2 cellular contexts compared by ENCODE assay signal in genomic region chr1:203309115-203309429, GRCh38.
TF ChIP-seq lines count a peak whose summit lies in the region.

No MANE protein-coding gene starts in this region.

TF ChIP-seq in SK-N-SH, 30 proteins besides CTCF, POLR2A, EP300 and RAD21 (continued from another document):
- TF ChIP-seq, protein P1, sequence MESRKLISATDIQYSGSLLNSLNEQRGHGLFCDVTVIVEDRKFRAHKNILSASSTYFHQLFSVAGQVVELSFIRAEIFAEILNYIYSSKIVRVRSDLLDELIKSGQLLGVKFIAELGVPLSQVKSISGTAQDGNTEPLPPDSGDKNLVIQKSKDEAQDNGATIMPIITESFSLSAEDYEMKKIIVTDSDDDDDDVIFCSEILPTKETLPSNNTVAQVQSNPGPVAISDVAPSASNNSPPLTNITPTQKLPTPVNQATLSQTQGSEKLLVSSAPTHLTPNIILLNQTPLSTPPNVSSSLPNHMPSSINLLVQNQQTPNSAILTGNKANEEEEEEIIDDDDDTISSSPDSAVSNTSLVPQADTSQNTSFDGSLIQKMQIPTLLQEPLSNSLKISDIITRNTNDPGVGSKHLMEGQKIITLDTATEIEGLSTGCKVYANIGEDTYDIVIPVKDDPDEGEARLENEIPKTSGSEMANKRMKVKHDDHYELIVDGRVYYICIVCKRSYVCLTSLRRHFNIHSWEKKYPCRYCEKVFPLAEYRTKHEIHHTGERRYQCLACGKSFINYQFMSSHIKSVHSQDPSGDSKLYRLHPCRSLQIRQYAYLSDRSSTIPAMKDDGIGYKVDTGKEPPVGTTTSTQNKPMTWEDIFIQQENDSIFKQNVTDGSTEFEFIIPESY (IDR thresholded peaks at IDR 0.05; ENCODE audit: borderline replicate concordance, low read depth), result no peak
- TF ChIP-seq NRF1 (IDR thresholded peaks at IDR 0.05; ENCODE audit: low read depth, low read length), result no peak
- TF ChIP-seq PBX3 (IDR thresholded peaks at IDR 0.05), result no peak
- no peak for TF ChIP-seq RCOR1 (IDR thresholded peaks at IDR 0.05; ENCODE audit: low read length)
- TF ChIP-seq EZH2phosphoT487 (IDR thresholded peaks at IDR 0.05; ENCODE audit: borderline replicate concordance, low read depth), result no peak
- TF ChIP-seq FOXM1 (IDR thresholded peaks at IDR 0.05; ENCODE audit: low read depth), result no peak

TF ChIP-seq in SK-N-SH treated with all-trans-retinoic acid at 6 μM for 48 hours, 23 proteins besides CTCF, POLR2A, EP300 and RAD21 (continued from another document):
- TF ChIP-seq, protein P2, sequence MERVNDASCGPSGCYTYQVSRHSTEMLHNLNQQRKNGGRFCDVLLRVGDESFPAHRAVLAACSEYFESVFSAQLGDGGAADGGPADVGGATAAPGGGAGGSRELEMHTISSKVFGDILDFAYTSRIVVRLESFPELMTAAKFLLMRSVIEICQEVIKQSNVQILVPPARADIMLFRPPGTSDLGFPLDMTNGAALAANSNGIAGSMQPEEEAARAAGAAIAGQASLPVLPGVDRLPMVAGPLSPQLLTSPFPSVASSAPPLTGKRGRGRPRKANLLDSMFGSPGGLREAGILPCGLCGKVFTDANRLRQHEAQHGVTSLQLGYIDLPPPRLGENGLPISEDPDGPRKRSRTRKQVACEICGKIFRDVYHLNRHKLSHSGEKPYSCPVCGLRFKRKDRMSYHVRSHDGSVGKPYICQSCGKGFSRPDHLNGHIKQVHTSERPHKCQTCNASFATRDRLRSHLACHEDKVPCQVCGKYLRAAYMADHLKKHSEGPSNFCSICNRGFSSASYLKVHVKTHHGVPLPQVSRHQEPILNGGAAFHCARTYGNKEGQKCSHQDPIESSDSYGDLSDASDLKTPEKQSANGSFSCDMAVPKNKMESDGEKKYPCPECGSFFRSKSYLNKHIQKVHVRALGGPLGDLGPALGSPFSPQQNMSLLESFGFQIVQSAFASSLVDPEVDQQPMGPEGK (CRISPR knock-in tag; IDR thresholded peaks at IDR 0.05; ENCODE audit: borderline replicate concordance), result no peak
- TF ChIP-seq TSHZ2 (CRISPR knock-in tag; IDR thresholded peaks at IDR 0.05) (no peak), ESRRG (CRISPR knock-in tag; IDR thresholded peaks at IDR 0.05) (no peak)
- TF ChIP-seq, protein P3, sequence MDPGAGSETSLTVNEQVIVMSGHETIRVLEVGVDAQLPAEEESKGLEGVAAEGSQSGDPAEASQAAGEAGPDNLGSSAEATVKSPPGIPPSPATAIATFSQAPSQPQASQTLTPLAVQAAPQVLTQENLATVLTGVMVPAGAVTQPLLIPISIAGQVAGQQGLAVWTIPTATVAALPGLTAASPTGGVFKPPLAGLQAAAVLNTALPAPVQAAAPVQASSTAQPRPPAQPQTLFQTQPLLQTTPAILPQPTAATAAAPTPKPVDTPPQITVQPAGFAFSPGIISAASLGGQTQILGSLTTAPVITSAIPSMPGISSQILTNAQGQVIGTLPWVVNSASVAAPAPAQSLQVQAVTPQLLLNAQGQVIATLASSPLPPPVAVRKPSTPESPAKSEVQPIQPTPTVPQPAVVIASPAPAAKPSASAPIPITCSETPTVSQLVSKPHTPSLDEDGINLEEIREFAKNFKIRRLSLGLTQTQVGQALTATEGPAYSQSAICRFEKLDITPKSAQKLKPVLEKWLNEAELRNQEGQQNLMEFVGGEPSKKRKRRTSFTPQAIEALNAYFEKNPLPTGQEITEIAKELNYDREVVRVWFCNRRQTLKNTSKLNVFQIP (CRISPR knock-in tag; IDR thresholded peaks at IDR 0.05; ENCODE audit: borderline replicate concordance, low read depth), result no peak
